ENCODE assay signal across 12 cellular contexts in genomic region chr15:82570721-82571519, GRCh38. TPM values are rescaled to one million over a fixed set of nuclear protein-coding genes. Genes with fewer than 3 reads are reported as not detected.
A peak's percentile ranks its signal among the peaks of the same experiment; 100 is the strongest.
DNase-seq lines count a peak whose midpoint lies in the region; ATAC-seq and TF ChIP-seq lines count a peak whose summit lies in the region.
"Had no signal": no experiment of that assay in that cellular context is flagged by ENCODE, and none has a peak within 500 bp of the region (broad histone marks: within the 10 kb centered on the region; RNA-seq: fewer than 3 reads in every experiment).

No MANE protein-coding gene starts in this region.

- ATAC-seq in GM18511 (IDR thresholded peaks at IDR 0.05; ENCODE audit: unreplicated experiment) (no peak), T-cell (replicated peaks in 1 of 4) (no peak)
- ATAC-seq: naive thymus-derived CD8-positive, alpha-beta T cell had no signal

- POLR2A ChIA-PET in AG04450 (lab: Yijun Ruan, JAX), result interaction anchor here (3.3 kb wide), 1 partner anchor 31 kb away, joined by 18 read pairs; the partner anchor contains the start of gene RPS17
- POLR2A ChIA-PET in T-cell (lab: Charles Lee), result no interaction called here

- H3K9me3 ChIP-seq in AG04450 (ENCODE audit: control insufficient read depth, insufficient read depth, low read length), result no peaks in the 10 kb centered on the region
- no peaks in the 10 kb centered on the region for H3K9me3 ChIP-seq in endocrine pancreas (ENCODE audit: control insufficient read depth, low read length)
- H3K9me3 ChIP-seq in neural progenitor cell (ENCODE audit: low read depth), result no peaks in the 10 kb centered on the region
- H3K9me3 ChIP-seq: HAP-1 had no signal

- H3K9ac ChIP-seq in endocrine pancreas (ENCODE audit: control insufficient read depth, insufficient read depth, low read length) (peak overlapping the region; percentile 61), neural progenitor cell (no peak overlapping the region)

- TF ChIP-seq CTCF in AG04450 (IDR thresholded peaks at IDR 0.05; ENCODE audit: low read depth, low read length), result no peak
- no peak for TF ChIP-seq CTCF in neural progenitor cell (IDR thresholded peaks at IDR 0.05)

- peak overlapping the region; percentile 42 for H3K27ac Mint-ChIP-seq in neural progenitor cell
- no peak overlapping the region for H3K27ac Mint-ChIP-seq in T-cell
- H3K27ac Mint-ChIP-seq: activated naive CD8-positive, alpha-beta T cell had no signal

- H3K27me3 ChIP-seq in AG04450 (ENCODE audit: control insufficient read depth, insufficient read depth, low read length), result peaks cover 2% of the 10 kb centered on the region
- H3K27me3 ChIP-seq in endocrine pancreas (ENCODE audit: control insufficient read depth, insufficient read depth, low read length), result no peaks in the 10 kb centered on the region
- H3K27me3 ChIP-seq in neural progenitor cell, result no peaks in the 10 kb centered on the region

- CTCF ChIA-PET in AG04450 (lab: Charles Lee), result interaction anchor here (2.2 kb wide), 1 partner anchor 30 kb away, joined by 11 read pairs; the partner anchor contains the start of gene RPS17
- CTCF ChIA-PET in T-cell (lab: Charles Lee), result interaction anchor here in 1 of 2 donors (0.6 kb wide), 1 partner anchor 14 kb away, joined by 3 read pairs; no protein-coding TSS in a partner anchor

- H3K4me3 ChIP-seq in AG04450 (ENCODE audit: low read depth, low read length) (peak overlapping the region; percentile 62), endocrine pancreas (ENCODE audit: control insufficient read depth, insufficient read depth, low read length) (no peak overlapping the region), neural progenitor cell (peak overlapping the region; percentile 26)
- H3K4me3 ChIP-seq: HAP-1 had no signal

- H3K4me3 Mint-ChIP-seq in neural progenitor cell, result peak overlapping the region; percentile 79
- no peak overlapping the region for H3K4me3 Mint-ChIP-seq in T-cell
- H3K4me3 Mint-ChIP-seq: activated naive CD8-positive, alpha-beta T cell had no signal

- H3K9me3 Mint-ChIP-seq in neural progenitor cell (no peaks in the 10 kb centered on the region), T-cell (no peaks in the 10 kb centered on the region)
- H3K9me3 Mint-ChIP-seq: naive thymus-derived CD8-positive, alpha-beta T cell had no signal

- H3K4me1 ChIP-seq in endocrine pancreas (ENCODE audit: control insufficient read depth, insufficient read depth, low read length) (no peaks in the 10 kb centered on the region), neural progenitor cell (peaks cover 20% of the 10 kb centered on the region)

- H3F3A ChIP-seq in neural progenitor cell (ENCODE audit: low read depth), result no peaks in the 10 kb centered on the region

- peaks cover 2% of the 10 kb centered on the region for H3K27me3 Mint-ChIP-seq in neural progenitor cell (ENCODE audit: insufficient read depth, low read depth)
- peaks cover 16 to 21% of the 10 kb centered on the region in 2 donors for H3K27me3 Mint-ChIP-seq in T-cell

- H3K36me3 Mint-ChIP-seq in neural progenitor cell (no peaks in the 10 kb centered on the region), T-cell (no peaks in the 10 kb centered on the region)

- H3K27ac ChIP-seq in AG04450 (ENCODE audit: low read depth, low read length), result peak overlapping the region; percentile 69
- H3K27ac ChIP-seq in neural progenitor cell, result no peak overlapping the region

- no peak for DNase-seq in AG04450 (ENCODE audit: low read depth, low spot score)
- peak; percentile 5 for DNase-seq in NCI-H1694 treated with DMSO at 0.1 percent for 48 hours (lab: John Stamatoyannopoulos, UW)
- DNase-seq in neural progenitor cell (ENCODE audit: low spot score), result peak; percentile 31
- DNase-seq in DMS53 (lab: John Stamatoyannopoulos, UW), result no peak
- DNase-seq in T-cell, result no peak
- DNase-seq in CD1c-positive myeloid dendritic cell (ENCODE audit: extremely low spot score), result no peak
- DNase-seq: naive thymus-derived CD8-positive, alpha-beta T cell; NCI-H748 treated with DMSO at 0.1 percent for 48 hours had no signal

- no peaks in the 10 kb centered on the region for H4K20me1 ChIP-seq in neural progenitor cell (ENCODE audit: low read depth)

- H3K36me3 ChIP-seq in endocrine pancreas (ENCODE audit: control insufficient read depth, insufficient read depth, low read length) (no peaks in the 10 kb centered on the region), neural progenitor cell (no peaks in the 10 kb centered on the region)
- H3K36me3 ChIP-seq: HAP-1 had no signal

- H2AFZ ChIP-seq in neural progenitor cell (replicated peaks), result peak overlapping the region; percentile 77

- H3K79me2 ChIP-seq in neural progenitor cell (ENCODE audit: low read depth), result no peaks in the 10 kb centered on the region

- H3K4me2 ChIP-seq in neural progenitor cell, result peak overlapping the region; percentile 67

- H3K4me1 Mint-ChIP-seq in neural progenitor cell (peaks cover 27% of the 10 kb centered on the region), T-cell (peaks cover 0 to 2% (median 0%) of the 10 kb centered on the region in 3 donors)

RNA-seq across cellular contexts. Expression of gene RPS17, which starts 30.7 kb away (rescaled TPM):
- 4,215 and 4,363 TPM in 2 replicates for polyA plus RNA-seq in AG04450 (2011; rRNA removed)
- 745 and 784 TPM in 2 replicates for polyA minus RNA-seq in AG04450 (2011; rRNA and poly(A)+ RNA removed)
- total RNA-seq in neural progenitor cell (ENCODE audit: low replicate concordance) (3,589 and 4,695 TPM in 2 replicates), T-cell (1,000 to 10,000 TPM; 2,045 to 2,777 (median 2,292) TPM)

Comparison
In these comparisons a context has a peak if more than half of its experiments do, and no peak if none do; other contexts are left out.
1. DNase-seq: peak in NCI-H1694 treated with DMSO at 0.1 percent for 48 hours (single experiment) and neural progenitor cell (single experiment); none in AG04450 (single experiment), DMS53 (single experiment), T-cell (0 of 34) and CD1c-positive myeloid dendritic cell (single experiment).